ENCODE assay signal across 8 cellular contexts in the genomic region with DNA sequence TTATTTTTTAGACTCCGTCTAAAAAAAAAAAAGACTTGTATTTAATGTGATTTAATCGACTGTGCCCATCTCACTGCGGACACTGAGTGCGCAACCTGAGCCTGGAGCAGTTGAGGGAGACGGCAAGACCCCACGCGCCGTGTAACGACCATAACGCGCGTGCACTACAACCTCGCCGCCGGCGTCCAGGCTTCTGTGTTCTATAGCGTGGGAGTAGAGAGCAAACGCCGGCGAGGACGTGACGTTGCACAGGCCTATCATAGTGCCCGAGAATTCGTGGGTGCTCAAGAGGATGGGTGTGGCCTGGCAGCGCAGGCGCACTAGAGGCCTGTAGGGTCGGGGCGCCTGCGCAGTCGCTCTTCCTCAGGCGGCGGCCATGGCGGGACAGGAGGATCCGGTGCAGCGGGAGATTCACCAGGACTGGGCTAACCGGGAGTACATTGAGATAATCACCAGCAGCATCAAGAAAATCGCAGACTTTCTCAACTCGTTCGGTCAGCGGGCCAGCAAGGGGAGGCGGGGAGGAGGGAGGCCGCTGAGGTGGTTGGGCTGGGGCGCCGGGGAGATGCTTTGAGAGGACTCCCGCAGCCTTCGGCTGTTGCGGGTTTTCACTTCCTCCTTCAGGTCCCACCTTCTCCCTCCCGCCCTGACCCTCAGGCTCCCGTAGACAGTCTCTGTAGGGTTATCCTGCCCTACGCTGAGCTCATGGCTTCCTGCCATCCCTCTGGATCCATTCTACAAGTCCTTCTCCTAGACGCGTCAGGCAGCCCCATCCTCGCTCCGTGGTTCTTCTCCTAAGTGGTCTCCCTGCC. TPM values are rescaled to one million over a fixed set of nuclear protein-coding genes. Genes with fewer than 3 reads are reported as not detected.
A peak's percentile ranks its signal among the peaks of the same experiment; 100 is the strongest.
DNase-seq lines count a peak whose midpoint lies in the region; ATAC-seq and TF ChIP-seq lines count a peak whose summit lies in the region.

A gene (plus strand): TSS at position 350 of the 812 bp plus-strand sequence. CDS start 27 bp downstream, at position 377.

- no peaks in the 10 kb centered on the region for H3K27me3 ChIP-seq in NT2/D1 (ENCODE audit: insufficient read depth, insufficient read length)
- H3K27me3 ChIP-seq in endodermal cell (ENCODE audit: control insufficient read depth, insufficient read depth, low read length, poor library complexity, severe bottlenecking): no peaks in the 10 kb centered on the region
- no peaks in the 10 kb centered on the region for H3K27me3 ChIP-seq in mesendoderm (ENCODE audit: insufficient read depth, low read length, poor library complexity)

- TF ChIP-seq CTCF in endodermal cell (conservative IDR thresholded peaks at IDR 0.05): no peak

- H3K4me1 ChIP-seq in NT2/D1 (ENCODE audit: insufficient read depth, insufficient read length): no peaks in the 10 kb centered on the region
- no peaks in the 10 kb centered on the region for H3K4me1 ChIP-seq in endodermal cell (ENCODE audit: control insufficient read depth, insufficient read depth, low read length)
- H3K4me1 ChIP-seq in mesendoderm (ENCODE audit: control insufficient read depth, low read depth, low read length): no peaks in the 10 kb centered on the region

- H3K4me2 ChIP-seq in mesendoderm (ENCODE audit: low read length): peak within 1 kb of the TSS; percentile 95

- no peak within 1 kb of the TSS for H2BK5ac ChIP-seq in mesendoderm (ENCODE audit: low read length)

- no peaks in the 10 kb centered on the region for H3K9me3 Mint-ChIP-seq in activated CD8-positive, alpha-beta memory T cell treated with anti-CD3 and anti-CD28 coated beads, Interleukin-2, amount 10 ng/mL, durations not matched to agents 7 days and 5 days (ENCODE audit: low read depth)
- H3K9me3 Mint-ChIP-seq in endodermal cell: no peaks in the 10 kb centered on the region

- H4K8ac ChIP-seq in mesendoderm (ENCODE audit: low read depth, low read length): no peak within 1 kb of the TSS

- H3K36me3 ChIP-seq in NT2/D1 (ENCODE audit: insufficient read depth, insufficient read length, low read length): peaks cover 25% of the 10 kb centered on the region
- peaks cover 10% of the 10 kb centered on the region for H3K36me3 ChIP-seq in endodermal cell (ENCODE audit: control insufficient read depth, insufficient read depth, low read length)
- H3K36me3 ChIP-seq in mesendoderm (ENCODE audit: control insufficient read depth, insufficient read depth, low read length): no peaks in the 10 kb centered on the region

- H3K23ac ChIP-seq in mesendoderm (ENCODE audit: low read length): no peak within 1 kb of the TSS

- H2BK15ac ChIP-seq in mesendoderm (replicated peaks; ENCODE audit: low read depth): no peak within 1 kb of the TSS

- no peak within 1 kb of the TSS for H3K18ac ChIP-seq in mesendoderm (ENCODE audit: low read length)

- CTCF ChIA-PET in activated CD8-positive, alpha-beta memory T cell treated with anti-CD3 and anti-CD28 coated beads, Interleukin-2, amount 10 ng/mL, durations not matched to agents 7 days and 5 days (lab: Charles Lee): interaction anchor here (0.6 to 1.8 kb wide), 5 partner anchors 113 to 183 kb away, joined by 3 to 6 read pairs (median 4); a partner anchor contains a TSS

- H3K27ac Mint-ChIP-seq in activated CD8-positive, alpha-beta memory T cell treated with anti-CD3 and anti-CD28 coated beads, Interleukin-2, amount 10 ng/mL, durations not matched to agents 7 days and 5 days: peak within 1 kb of the TSS; percentile 90
- peak within 1 kb of the TSS; percentile 98 for H3K27ac Mint-ChIP-seq in endodermal cell

- peak within 1 kb of the TSS; percentile 99 for H3K56ac ChIP-seq in mesendoderm (ENCODE audit: low read length)

- H3K4ac ChIP-seq in mesendoderm (ENCODE audit: low read depth, low read length): no peak within 1 kb of the TSS

- peak within 1 kb of the TSS; percentile 97 for H3K4me3 Mint-ChIP-seq in activated CD8-positive, alpha-beta memory T cell treated with anti-CD3 and anti-CD28 coated beads, Interleukin-2, amount 10 ng/mL, durations not matched to agents 7 days and 5 days
- peak within 1 kb of the TSS; percentile 91 for H3K4me3 Mint-ChIP-seq in endodermal cell

- peak within 1 kb of the TSS; percentile 82 for H3K4me3 ChIP-seq in NT2/D1 (ENCODE audit: insufficient read length, low read depth)
- H3K4me3 ChIP-seq in endodermal cell (ENCODE audit: low read length): peak within 1 kb of the TSS; percentile 93
- H3K4me3 ChIP-seq in mesendoderm (ENCODE audit: low read length): peak within 1 kb of the TSS; percentile 94

- H2AK5ac ChIP-seq in mesendoderm (ENCODE audit: low read length): no peak within 1 kb of the TSS

- H3K36me3 Mint-ChIP-seq in activated CD8-positive, alpha-beta memory T cell treated with anti-CD3 and anti-CD28 coated beads, Interleukin-2, amount 10 ng/mL, durations not matched to agents 7 days and 5 days: peaks cover 15% of the 10 kb centered on the region
- H3K36me3 Mint-ChIP-seq in endodermal cell (ENCODE audit: low read depth): peaks cover 13% of the 10 kb centered on the region

- H3K79me2 ChIP-seq in mesendoderm (ENCODE audit: control insufficient read depth, insufficient read depth, low read length): peaks cover 15% of the 10 kb centered on the region

- no peak within 1 kb of the TSS for H2BK120ac ChIP-seq in mesendoderm (ENCODE audit: low read depth, low read length)

- ATAC-seq in GM21381 (IDR thresholded peaks at IDR 0.05; ENCODE audit: unreplicated experiment): peak; percentile 94
- ATAC-seq in activated CD8-positive, alpha-beta memory T cell treated with anti-CD3 and anti-CD28 coated beads, Interleukin-2, amount 10 ng/mL, durations not matched to agents 7 days and 5 days: peak; percentile 99

- 0 to 2% methylated on average over 41 to 54 of the region's 54 CpGs for WGBS in endodermal cell (ENCODE audit: insufficient coverage in 1 of 2, insufficient read length in 1 of 2), 2 experiments
- WGBS in mesendoderm (ENCODE audit: extremely low coverage, insufficient coverage, low lambda C conversion rate): no CpG with 5 or more reads among the region's 54 CpGs

- DNase-seq in COR-L47 (lab: John Stamatoyannopoulos, UW): peak; percentile 83
- DNase-seq in HUDEP-2 (lab: John Stamatoyannopoulos, UW; ENCODE audit: unreplicated experiment in 76 of 76): peak; percentile 39 to 94 (median 88)
- peak; percentile 77 for DNase-seq in NT2/D1 (ENCODE audit: low read depth, low spot score)
- DNase-seq in activated CD8-positive, alpha-beta memory T cell treated with anti-CD3 and anti-CD28 coated beads, Interleukin-2, amount 10 ng/mL, durations not matched to agents 7 days and 5 days: peak; percentile 97
- peak; percentile 95 for DNase-seq in endodermal cell
- peak; percentile 93 for DNase-seq in mesendoderm
- peak; percentile 78 for DNase-seq in stimulated activated CD8-positive, alpha-beta memory T cell treated with anti-CD3 and anti-CD28 coated beads, Interleukin-15, amount 100 ng/mL, for 1 hour (ENCODE audit: low read depth)

- peak within 1 kb of the TSS; percentile 85 for H3K9ac ChIP-seq in NT2/D1 (ENCODE audit: insufficient read length, low read depth)
- H3K9ac ChIP-seq in endodermal cell (ENCODE audit: extremely low read depth, low read length, poor library complexity, severe bottlenecking): peak within 1 kb of the TSS; percentile 69
- peak within 1 kb of the TSS; percentile 94 for H3K9ac ChIP-seq in mesendoderm (ENCODE audit: low read length)

- H3K4me1 Mint-ChIP-seq in activated CD8-positive, alpha-beta memory T cell treated with anti-CD3 and anti-CD28 coated beads, Interleukin-2, amount 10 ng/mL, durations not matched to agents 7 days and 5 days: peaks cover 42% of the 10 kb centered on the region
- peaks cover 6% of the 10 kb centered on the region for H3K4me1 Mint-ChIP-seq in endodermal cell

- peaks cover 7% of the 10 kb centered on the region for H3K79me1 ChIP-seq in mesendoderm (ENCODE audit: low read length)

- H4K5ac ChIP-seq in mesendoderm (ENCODE audit: low read length): no peak within 1 kb of the TSS

- H3K9me3 ChIP-seq in NT2/D1 (ENCODE audit: insufficient read depth, low read length) (no peaks in the 10 kb centered on the region), endodermal cell (ENCODE audit: control insufficient read depth, low read length) (no peaks in the 10 kb centered on the region)

- H3K27ac ChIP-seq in endodermal cell (ENCODE audit: low read depth, low read length): peak within 1 kb of the TSS; percentile 86
- H3K27ac ChIP-seq in mesendoderm (ENCODE audit: low read depth, low read length): no peak within 1 kb of the TSS

- no peaks in the 10 kb centered on the region for H3K27me3 Mint-ChIP-seq in activated CD8-positive, alpha-beta memory T cell treated with anti-CD3 and anti-CD28 coated beads, Interleukin-2, amount 10 ng/mL, durations not matched to agents 7 days and 5 days
- H3K27me3 Mint-ChIP-seq in endodermal cell (ENCODE audit: insufficient read depth): no peaks in the 10 kb centered on the region

RNA-seq across cellular contexts. Expression of the gene that starts here (rescaled TPM):
- total RNA-seq in activated CD8-positive, alpha-beta memory T cell treated with anti-CD3 and anti-CD28 coated beads, Interleukin-2, amount 10 ng/mL, durations not matched to agents 7 days and 5 days: 100 to 1,000 TPM in 1 of 2 experiments, 10 to 100 TPM in 1; 86.9 to 106 TPM
- total RNA-seq in endodermal cell: 100 to 1,000 TPM; 110 to 116 TPM
- polyA plus RNA-seq in endodermal cell (2013, experiment 1 of 2): 152 TPM
- 140 TPM for polyA plus RNA-seq in endodermal cell (2013, experiment 2 of 2)
- polyA plus RNA-seq in mesendoderm (2013, experiment 1 of 2): 119 TPM
- 115 TPM for polyA plus RNA-seq in mesendoderm (2013, experiment 2 of 2)
